In the genomic region with DNA sequence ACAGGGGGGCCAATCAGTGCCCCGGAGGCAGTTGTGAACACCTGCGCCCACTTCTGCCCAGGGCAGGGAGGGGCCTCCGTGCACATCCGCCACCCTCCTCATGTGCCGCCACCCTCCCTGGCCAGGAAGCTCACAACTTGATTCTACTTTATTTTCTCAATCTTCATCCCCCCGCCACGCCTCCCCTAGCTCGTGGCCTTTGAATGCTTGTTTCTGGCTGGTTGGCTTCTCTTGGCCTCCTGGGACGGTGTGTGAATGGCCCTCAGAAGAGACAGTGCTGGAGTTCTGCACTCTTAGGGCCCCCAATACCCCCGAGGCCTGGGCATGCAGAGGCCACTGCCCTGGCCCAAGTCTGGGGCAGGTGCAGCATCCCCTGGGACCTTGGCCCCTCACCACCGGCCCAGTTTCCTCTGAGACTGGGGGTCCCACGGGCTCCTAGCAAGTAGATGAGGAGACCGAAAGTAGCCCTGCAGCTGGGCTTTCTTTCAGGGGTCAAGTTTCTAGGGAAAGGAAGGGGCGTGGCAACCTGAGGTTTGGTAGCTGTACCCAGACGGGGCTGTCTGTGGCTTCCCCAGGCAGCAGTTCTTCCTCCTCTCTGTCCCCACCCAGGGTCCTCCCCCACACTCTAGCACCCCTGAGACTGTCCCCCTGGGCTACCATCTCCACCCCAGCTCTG, we compare ENCODE assay signal across 8 cellular contexts. TPM values are rescaled to one million over a fixed set of nuclear protein-coding genes. Genes with fewer than 3 reads are reported as not detected.
DNase-seq lines count a peak whose midpoint lies in the region; ATAC-seq, FAIRE-seq and TF ChIP-seq lines count a peak whose summit lies in the region.

No MANE protein-coding gene starts in this region.

- 58 to 71% (median 64%) methylated on average over 15 of the region's 15 CpGs for WGBS in psoas muscle, 3 donors

- H3K4me1 ChIP-seq in psoas muscle: peaks cover 10% of the 10 kb centered on the region

- FAIRE-seq in GM19239 (lab: Jason Lieb, UNC): peak; percentile 96

- no peak overlapping the region for H3K27ac ChIP-seq in psoas muscle

- DNase-seq in GM19239 (ENCODE audit: insufficient read length, low spot score): no peak
- peak; percentile 86 for DNase-seq in SKM-1 (lab: John Stamatoyannopoulos, UW; ENCODE audit: unreplicated experiment)
- DNase-seq in central memory CD4-positive, alpha-beta T cell: peak; percentile 73
- no peak for DNase-seq in psoas muscle
- DNase-seq in NCI-H2081 treated with DMSO at 0.1 percent for 48 hours (lab: John Stamatoyannopoulos, UW): no peak
- DNase-seq in HUDEP-2 (lab: John Stamatoyannopoulos, UW; ENCODE audit: unreplicated experiment in 76 of 76): no peak

- ATAC-seq in psoas muscle (no peak), GM18519 (IDR thresholded peaks at IDR 0.05; ENCODE audit: low FRiP score, unreplicated experiment) (no peak), HG02840 (IDR thresholded peaks at IDR 0.05; ENCODE audit: low FRiP score, unreplicated experiment) (no peak)

- no peaks in the 10 kb centered on the region for H3K9me3 ChIP-seq in psoas muscle

- H3K36me3 ChIP-seq in psoas muscle (ENCODE audit: insufficient read depth in 1 of 2, low read depth in 1 of 2): peaks cover 0 to 10% of the 10 kb centered on the region in 2 donors

- TF ChIP-seq CTCF in psoas muscle (IDR thresholded peaks at IDR 0.05): no peak

- intact Hi-C loops in psoas muscle (cut with DNase I): no loop called here

- H3K4me3 ChIP-seq in psoas muscle: peak overlapping the region; percentile 76

- H3K27me3 ChIP-seq in psoas muscle (ENCODE audit: insufficient read depth in 3 of 3, low read length in 2 of 3): peaks cover 0 to 6% (median 2%) of the 10 kb centered on the region in 3 donors

RNA-seq across cellular contexts. Expression of a gene that starts 1.3 kb away (rescaled TPM):
- total RNA-seq in psoas muscle: 1 to 10 TPM; 2.0 to 3.5 (median 2.4) TPM
- polyA plus RNA-seq in psoas muscle: 1 to 10 TPM; 3.7 to 5.7 (median 3.8) TPM

RNA-seq across cellular contexts. Expression of a gene that starts 1.9 kb away (rescaled TPM):
- total RNA-seq in psoas muscle: under 1 TPM; 0.17 to 0.94 (median 0.21) TPM
- under 1 TPM; 0.03 to 0.08 (median 0.08) TPM for polyA plus RNA-seq in psoas muscle

RNA-seq across cellular contexts. Expression of a gene that starts 6.2 kb away (rescaled TPM):
- not detected for total RNA-seq in psoas muscle
- polyA plus RNA-seq in psoas muscle: not detected

RNA-seq across cellular contexts. Expression of a gene that starts 15.0 kb away (rescaled TPM):
- 10 to 100 TPM; 30.2 to 43.4 (median 37.6) TPM for total RNA-seq in psoas muscle
- 10 to 100 TPM; 15.1 to 24.9 (median 15.6) TPM for polyA plus RNA-seq in psoas muscle

RNA-seq across cellular contexts. Expression of a gene that starts 28.6 kb away (rescaled TPM):
- total RNA-seq in psoas muscle: 10 to 100 TPM; 11.7 to 50.8 (median 30.5) TPM
- polyA plus RNA-seq in psoas muscle: 10 to 100 TPM in 1 of 3 donors, 1 to 10 TPM in 2; 4.2 to 15.4 (median 6.5) TPM

Comparison
In these comparisons a context has a peak if more than half of its experiments do, and no peak if none do; other contexts are left out.
1. DNase-seq: peak in SKM-1 (single experiment) and central memory CD4-positive, alpha-beta T cell (single experiment); none in GM19239 (single experiment), psoas muscle (0 of 2), NCI-H2081 treated with DMSO at 0.1 percent for 48 hours (single experiment) and HUDEP-2 (0 of 76).